Comparison of ENCODE assay signal across 8 cellular contexts in genomic region chr20:53827996-53828672, GRCh38.
A peak's percentile ranks its signal among the peaks of the same experiment; 100 is the strongest.
DNase-seq lines count a peak whose midpoint lies in the region; ATAC-seq, FAIRE-seq and TF ChIP-seq lines count a peak whose summit lies in the region.

No MANE protein-coding gene starts in this region.

- no peak overlapping the region for H3K4me3 ChIP-seq in retinal pigment epithelial cell (ENCODE audit: low read length)

- TF ChIP-seq POLR2A in GM12891 (IDR thresholded peaks at IDR 0.05; ENCODE audit: low read depth, low read length), result no peak

- H3K27me3 Mint-ChIP-seq in T-helper 17 cell, result no peaks in the 10 kb centered on the region

- H3K27ac Mint-ChIP-seq in T-helper 17 cell, result peak overlapping the region; percentile 94

- H3K4me1 Mint-ChIP-seq in T-helper 17 cell, result peaks cover 20% of the 10 kb centered on the region

- H3K36me3 Mint-ChIP-seq in T-helper 17 cell (ENCODE audit: low read depth), result no peaks in the 10 kb centered on the region

- DNase-seq in NCI-H2227 treated with DMSO at 0.1 percent for 48 hours (lab: John Stamatoyannopoulos, UW) (peak; percentile 34), NCI-H2227 (lab: John Stamatoyannopoulos, UW; ENCODE audit: unreplicated experiment) (no peak), T-helper 17 cell (no peak), fibroblast of the conjunctiva (ENCODE audit: low read depth) (peak; percentile 99), retinal pigment epithelial cell (ENCODE audit: low read depth) (peak; percentile 100), NOMO-1 treated with DMSO at 0.1 percent for 48 hours (lab: John Stamatoyannopoulos, UW; ENCODE audit: unreplicated experiment) (no peak), GM12891 (ENCODE audit: insufficient read length, low spot score) (no peak)
- DNase-seq in stimulated activated CD4-positive, alpha-beta T cell treated with anti-CD3 and anti-CD28 coated beads, Interleukin-4, amount 100 ng/mL, for 24 hours, result no peak

- FAIRE-seq in GM12891 (lab: Jason Lieb, UNC), result no peak

- ATAC-seq in T-helper 17 cell, result no peak

- H3K4me3 Mint-ChIP-seq in T-helper 17 cell, result peak overlapping the region; percentile 89

- no peak for TF ChIP-seq CTCF in retinal pigment epithelial cell (conservative IDR thresholded peaks at IDR 0.05; ENCODE audit: low read depth, low read length)

- no peaks in the 10 kb centered on the region for H3K9me3 ChIP-seq in T-helper 17 cell (ENCODE audit: control insufficient read depth, low read length, poor library complexity, severe bottlenecking)

TF ChIP-seq in GM12891, 5 proteins besides CTCF, POLR2A, EP300 and RAD21:
- TF ChIP-seq PAX5 (IDR thresholded peaks at IDR 0.05; ENCODE audit: insufficient read depth, low read length, severe bottlenecking) (no peak), POLR2AphosphoS5 (IDR thresholded peaks at IDR 0.05; ENCODE audit: low read depth, low read length) (no peak), TAF1 (IDR thresholded peaks at IDR 0.05; ENCODE audit: low read depth, low read length) (no peak), POU2F2 (IDR thresholded peaks at IDR 0.05; ENCODE audit: low read depth, low read length) (no peak), SPI1 (IDR thresholded peaks at IDR 0.05; ENCODE audit: low read depth, low read length) (no peak)

Comparison
In these comparisons a context has a peak if more than half of its experiments do, and no peak if none do; other contexts are left out.
1. DNase-seq: peak in NCI-H2227 treated with DMSO at 0.1 percent for 48 hours (single experiment), fibroblast of the conjunctiva (single experiment) and retinal pigment epithelial cell (single experiment); none in NCI-H2227 (single experiment), T-helper 17 cell (0 of 3), NOMO-1 treated with DMSO at 0.1 percent for 48 hours (single experiment), GM12891 (single experiment) and stimulated activated CD4-positive, alpha-beta T cell treated with anti-CD3 and anti-CD28 coated beads, Interleukin-4, amount 100 ng/mL, for 24 hours (single experiment).